8 cellular contexts compared by ENCODE assay signal in genomic region chr6:6678185-6678671, GRCh38.
DNase-seq lines count a peak whose midpoint lies in the region; ATAC-seq and TF ChIP-seq lines count a peak whose summit lies in the region.

No MANE protein-coding gene starts in this region.

- no peak overlapping the region for H3K9ac ChIP-seq in neural progenitor cell

- H4K20me1 ChIP-seq in neural progenitor cell (ENCODE audit: low read depth), result no peaks in the 10 kb centered on the region

- peaks cover 11% of the 10 kb centered on the region for H3K27me3 Mint-ChIP-seq in neural progenitor cell (ENCODE audit: insufficient read depth, low read depth)

- DNase-seq in EL (peak; percentile 25), NCI-H2029 (lab: John Stamatoyannopoulos, UW) (peak; percentile 87), dermis blood vessel endothelial cell (peak; percentile 71), neural progenitor cell (ENCODE audit: low spot score) (no peak), MV-4-11 (lab: John Stamatoyannopoulos, UW) (no peak), activated T-cell treated with anti-CD3 and anti-CD28 coated beads for 4 hours (no peak)

- H3K36me3 Mint-ChIP-seq in neural progenitor cell, result no peaks in the 10 kb centered on the region

- TF ChIP-seq CTCF in neural progenitor cell (IDR thresholded peaks at IDR 0.05), result no peak

- H3K27ac Mint-ChIP-seq in neural progenitor cell, result peak overlapping the region; percentile 80

- H3K9me3 ChIP-seq in neural progenitor cell (ENCODE audit: low read depth), result no peaks in the 10 kb centered on the region

- H3K4me2 ChIP-seq in neural progenitor cell, result no peak overlapping the region

- H3K4me3 ChIP-seq in neural progenitor cell, result no peak overlapping the region

- H3F3A ChIP-seq in neural progenitor cell (ENCODE audit: low read depth), result no peaks in the 10 kb centered on the region

- peaks cover 37% of the 10 kb centered on the region for H3K4me1 Mint-ChIP-seq in neural progenitor cell

- H3K79me2 ChIP-seq in neural progenitor cell (ENCODE audit: low read depth), result no peaks in the 10 kb centered on the region

- peaks cover 33% of the 10 kb centered on the region for H3K4me1 ChIP-seq in neural progenitor cell

- peaks cover 3% of the 10 kb centered on the region for H3K9me3 Mint-ChIP-seq in neural progenitor cell

- no peak overlapping the region for H2AFZ ChIP-seq in neural progenitor cell (replicated peaks)

- H3K27me3 ChIP-seq in neural progenitor cell, result no peaks in the 10 kb centered on the region

- H3K36me3 ChIP-seq in neural progenitor cell, result no peaks in the 10 kb centered on the region

- no peak overlapping the region for H3K27ac ChIP-seq in neural progenitor cell

- ATAC-seq in HG02759 (IDR thresholded peaks at IDR 0.05; ENCODE audit: unreplicated experiment) (no peak), HG02981 (IDR thresholded peaks at IDR 0.05; ENCODE audit: unreplicated experiment) (no peak)

- peak overlapping the region; percentile 46 for H3K4me3 Mint-ChIP-seq in neural progenitor cell

Comparison
In these comparisons a context has a peak if more than half of its experiments do, and no peak if none do; other contexts are left out.
1. DNase-seq: peak in EL (single experiment), NCI-H2029 (single experiment) and dermis blood vessel endothelial cell (single experiment); none in neural progenitor cell (single experiment), MV-4-11 (single experiment) and activated T-cell treated with anti-CD3 and anti-CD28 coated beads for 4 hours (single experiment).